In the genomic region with DNA sequence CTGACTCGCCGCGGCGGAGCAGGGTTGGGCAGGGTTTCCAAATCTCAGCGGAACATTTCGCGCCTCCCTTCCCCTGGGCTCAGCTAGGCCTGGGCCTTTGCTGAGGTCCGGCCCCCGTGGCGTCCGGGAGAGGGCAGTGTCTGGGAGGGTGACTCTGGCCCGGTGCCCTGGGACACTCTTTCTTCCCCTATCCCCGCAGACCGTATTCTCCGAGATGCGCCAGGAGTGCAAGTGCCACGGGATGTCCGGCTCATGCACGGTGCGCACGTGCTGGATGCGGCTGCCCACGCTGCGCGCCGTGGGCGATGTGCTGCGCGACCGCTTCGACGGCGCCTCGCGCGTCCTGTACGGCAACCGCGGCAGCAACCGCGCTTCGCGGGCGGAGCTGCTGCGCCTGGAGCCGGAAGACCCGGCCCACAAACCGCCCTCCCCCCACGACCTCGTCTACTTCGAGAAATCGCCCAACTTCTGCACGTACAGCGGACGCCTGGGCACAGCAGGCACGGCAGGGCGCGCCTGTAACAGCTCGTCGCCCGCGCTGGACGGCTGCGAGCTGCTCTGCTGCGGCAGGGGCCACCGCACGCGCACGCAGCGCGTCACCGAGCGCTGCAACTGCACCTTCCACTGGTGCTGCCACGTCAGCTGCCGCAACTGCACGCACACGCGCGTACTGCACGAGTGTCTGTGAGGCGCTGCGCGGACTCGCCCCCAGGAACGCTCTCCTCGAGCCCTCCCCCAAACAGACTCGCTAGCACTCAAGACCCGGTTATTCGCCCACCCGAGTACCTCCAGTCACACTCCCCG, we compare ENCODE assay signal across 8 cellular contexts.
A peak's percentile ranks its signal among the peaks of the same experiment; 100 is the strongest.
DNase-seq lines count a peak whose midpoint lies in the region; ATAC-seq and TF ChIP-seq lines count a peak whose summit lies in the region.

No MANE protein-coding gene starts in this region.

- peak overlapping the region; percentile 65 for H3K4me2 ChIP-seq in DOHH2 (ENCODE audit: low read length)

- H3K27ac ChIP-seq in DOHH2 (ENCODE audit: low read depth, low read length) (no peak overlapping the region), SK-N-MC (no peak overlapping the region), mucosa of rectum (ENCODE audit: low read depth in 2 of 2, low read length in 2 of 2) (no peak overlapping the region)

- DNase-seq in SK-N-MC (ENCODE audit: low read depth, low spot score) (no peak), pons (ENCODE audit: low spot score) (no peak), epidermal melanocyte (ENCODE audit: insufficient read length, low spot score) (no peak)
- peak; percentile 72 for DNase-seq in central memory CD4-positive, alpha-beta T cell

- peaks cover 41% of the 10 kb centered on the region for H3K4me1 ChIP-seq in DOHH2 (ENCODE audit: control insufficient read depth, low read length)
- peaks cover 36 to 45% of the 10 kb centered on the region in 2 donors for H3K4me1 ChIP-seq in mucosa of rectum (ENCODE audit: control insufficient read depth in 2 of 2, insufficient read depth in 2 of 2, low read length in 2 of 2)

- H3K27me3 ChIP-seq in DOHH2 (ENCODE audit: control insufficient read depth, low read length): peaks cover 91% of the 10 kb centered on the region
- peaks cover 63 to 73% of the 10 kb centered on the region in 2 donors for H3K27me3 ChIP-seq in mucosa of rectum (ENCODE audit: control insufficient read depth in 2 of 2, insufficient read depth in 2 of 2, low read length in 2 of 2)

- ATAC-seq in GM21390 (IDR thresholded peaks at IDR 0.05; ENCODE audit: unreplicated experiment) (no peak), HG03196 (IDR thresholded peaks at IDR 0.05; ENCODE audit: unreplicated experiment) (no peak)

- no peaks in the 10 kb centered on the region for H3F3A ChIP-seq in DOHH2 (ENCODE audit: control insufficient read depth, insufficient read depth)

- TF ChIP-seq CTCF in DOHH2 (IDR thresholded peaks at IDR 0.05; ENCODE audit: low read depth, low read length, poor library complexity, severe bottlenecking): no peak

- no peaks in the 10 kb centered on the region for H4K20me1 ChIP-seq in DOHH2 (ENCODE audit: control insufficient read depth, insufficient read depth, low read depth, low read length)

- H3K36me3 ChIP-seq in DOHH2 (ENCODE audit: control insufficient read depth, low read length) (no peaks in the 10 kb centered on the region), SK-N-MC (ENCODE audit: insufficient read depth, low read length) (no peaks in the 10 kb centered on the region), mucosa of rectum (ENCODE audit: control insufficient read depth in 2 of 2, insufficient read depth in 2 of 2, low read length in 2 of 2) (no peaks in the 10 kb centered on the region)

- H3K9me3 ChIP-seq in DOHH2 (ENCODE audit: control insufficient read depth, insufficient read depth, low read length): no peaks in the 10 kb centered on the region
- no peaks in the 10 kb centered on the region for H3K9me3 ChIP-seq in SK-N-MC (ENCODE audit: low read depth, low read length)
- H3K9me3 ChIP-seq in mucosa of rectum (ENCODE audit: control insufficient read depth in 2 of 2, low read length in 2 of 2): peaks cover 0 to 2% of the 10 kb centered on the region in 2 donors

- H3K4me3 ChIP-seq in DOHH2 (ENCODE audit: low read length): peak overlapping the region; percentile 58
- peak overlapping the region; percentile 72 for H3K4me3 ChIP-seq in SK-N-MC
- H3K4me3 ChIP-seq in mucosa of rectum (ENCODE audit: low read length in 2 of 2): peak overlapping the region; percentile 46 to 58

- H3K9me2 ChIP-seq in DOHH2 (replicated peaks; ENCODE audit: control insufficient read depth, low read length): no peaks in the 10 kb centered on the region

- H3K79me2 ChIP-seq in DOHH2 (ENCODE audit: control insufficient read depth, low read length): no peaks in the 10 kb centered on the region

- H3K9ac ChIP-seq in SK-N-MC (ENCODE audit: insufficient read length) (no peak overlapping the region), mucosa of rectum (ENCODE audit: low read depth in 1 of 2, low read length in 2 of 2) (no peak overlapping the region)
